Comparison of ENCODE assay signal across 32 cellular contexts in the genomic region with DNA sequence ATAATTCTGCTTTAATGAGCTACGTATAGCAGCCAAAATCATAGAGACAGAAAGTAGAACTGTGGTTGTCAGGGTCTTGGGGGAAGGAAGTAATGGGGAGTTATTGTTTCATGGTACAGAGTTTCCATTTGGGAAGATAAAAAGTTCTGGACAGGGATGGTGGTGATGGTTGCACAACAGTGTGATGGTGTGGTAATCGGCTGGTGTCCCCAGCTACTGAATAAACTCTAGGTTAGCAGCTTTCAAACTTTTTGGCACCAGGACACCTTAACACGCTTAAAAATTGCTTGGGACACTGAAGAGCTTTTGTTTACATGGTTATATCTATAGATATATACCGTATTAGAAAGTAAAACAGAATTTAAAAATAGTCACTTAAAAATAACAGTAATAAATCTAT.
"Had no signal": no experiment of that assay in that cellular context is flagged by ENCODE, and none has a peak within 500 bp of the region (broad histone marks: within the 10 kb centered on the region; RNA-seq: fewer than 3 reads in every experiment).

No MANE protein-coding gene starts in this region.

- H3K4me1 ChIP-seq: body of pancreas, breast epithelium had no signal

- H3K9me3 ChIP-seq: body of pancreas, breast epithelium had no signal

- H3K4me3 ChIP-seq: body of pancreas, breast epithelium had no signal

- DNase-seq: activated CD4-positive, alpha-beta memory T cell treated with anti-CD3 and anti-CD28 coated beads, Interleukin-2, amount 10 ng/mL, durations not matched to agents 7 days and 5 days; activated CD4-positive, alpha-beta T cell treated with anti-CD3 and anti-CD28 coated beads for 1 hour; activated CD4-positive, alpha-beta T cell treated with anti-CD3 and anti-CD28 coated beads for 36 hours; activated CD4-positive, alpha-beta T cell treated with anti-CD3 and anti-CD28 coated beads for 48 hours; activated CD4-positive, alpha-beta T cell treated with anti-CD3 and anti-CD28 coated beads, Interleukin-2, amount 10 ng/mL, durations not matched to agents 7 days and 5 days; activated CD4-positive, alpha-beta T cell treated with anti-CD3 and anti-CD28 coated beads, Interleukin-2, amount 50 U/mL, for 48 hours; activated CD4-positive, CD25-positive, alpha-beta regulatory T cell; activated CD8-positive, alpha-beta memory T cell treated with anti-CD3 and anti-CD28 coated beads for 24 hours; activated CD8-positive, alpha-beta memory T cell treated with anti-CD3 and anti-CD28 coated beads, Interleukin-2, amount 10 ng/mL, durations not matched to agents 7 days and 5 days; activated CD8-positive, alpha-beta memory T cell treated with anti-CD3 and anti-CD28 coated beads, Interleukin-2, amount 50 U/mL, for 48 hours; activated CD8-positive, alpha-beta T cell treated with anti-CD3 and anti-CD28 coated beads, Interleukin-2, amount 10 ng/mL, durations not matched to agents 7 days and 5 days; activated effector memory CD4-positive, alpha-beta T cell treated with Interleukin-2 at 50 U/mL for 16 hours; activated gamma-delta T cell; activated naive CD4-positive, alpha-beta T cell treated with anti-CD3 and anti-CD28 coated beads, Interleukin-2, amount 10 ng/mL, durations not matched to agents 7 days and 5 days; activated naive CD4-positive, alpha-beta T cell treated with Interleukin-2 at 50 U/mL for 16 hours; activated naive CD8-positive, alpha-beta T cell treated with anti-CD3 and anti-CD28 coated beads, Interleukin-2, amount 10 ng/mL, durations not matched to agents 7 days and 5 days; activated naive CD8-positive, alpha-beta T cell treated with anti-CD3 and anti-CD28 coated beads, Interleukin-2, amount 50 U/mL, for 24 hours; activated T-cell treated with anti-CD3 and anti-CD28 coated beads, Interleukin-2, amount 50 U/mL, for 24 hours; activated T-cell treated with anti-CD3 and anti-CD28 coated beads, Interleukin-2, amount 50 U/mL, for 48 hours; amniotic stem cell; aorta; body of pancreas; brain microvascular endothelial cell; central memory CD4-positive, alpha-beta T cell; T-helper 1 cell; T-helper 2 cell; T-helper 9 cell; WERI-Rb-1 had no signal

- H3K36me3 ChIP-seq: brain microvascular endothelial cell, breast epithelium, WERI-Rb-1 had no signal

- FAIRE-seq: astrocyte had no signal

- H3K27ac ChIP-seq: body of pancreas, brain microvascular endothelial cell, breast epithelium, WERI-Rb-1 had no signal

- H3K27me3 ChIP-seq: body of pancreas, brain microvascular endothelial cell, breast epithelium had no signal

- ATAC-seq: activated CD4-positive, alpha-beta T cell treated with anti-CD3 and anti-CD28 coated beads for 36 hours; activated CD4-positive, CD25-positive, alpha-beta regulatory T cell treated with anti-CD3 and anti-CD28 coated beads, Interleukin-2, amount 50 U/mL, for 24 hours; activated CD8-positive, alpha-beta memory T cell treated with anti-CD3 and anti-CD28 coated beads, Interleukin-2, amount 10 ng/mL, durations not matched to agents 7 days and 5 days; activated CD8-positive, alpha-beta T cell treated with anti-CD3 and anti-CD28 coated beads, Interleukin-2, amount 10 ng/mL, durations not matched to agents 7 days and 5 days; activated naive CD8-positive, alpha-beta T cell treated with anti-CD3 and anti-CD28 coated beads, Interleukin-2, amount 50 U/mL, for 24 hours; body of pancreas; WTC11 had no signal
